In genomic region chr12:627285-627684, GRCh38 we compare ENCODE assay signal across 17 cellular contexts. TPM values are rescaled to one million over a fixed set of nuclear protein-coding genes. Genes with fewer than 3 reads are reported as not detected.
DNase-seq lines count a peak whose midpoint lies in the region; ATAC-seq and TF ChIP-seq lines count a peak whose summit lies in the region.
"Had no signal": no experiment of that assay in that cellular context is flagged by ENCODE, and none has a peak within 500 bp of the region (broad histone marks: within the 10 kb centered on the region; RNA-seq: fewer than 3 reads in every experiment).

No MANE protein-coding gene starts in this region.

- no peak for ATAC-seq in right cardiac atrium
- ATAC-seq in Right ventricle myocardium superior (ENCODE audit: poor library complexity) = no peak
- no peak for ATAC-seq in natural killer cell treated with Interleukin-12 subunit alpha and Interleukin-12 subunit beta and Interleukin-15 and Interleukin-18, amount 100 ng/mL, for 72 hours

- WGBS in right cardiac atrium = 93% methylated on average over 4 of the region's 4 CpGs

- no peaks in the 10 kb centered on the region for H3K9me3 Mint-ChIP-seq in natural killer cell treated with Interleukin-12 subunit alpha and Interleukin-12 subunit beta and Interleukin-15 and Interleukin-18, amount 100 ng/mL, for 72 hours

- H3K4me3 Mint-ChIP-seq in natural killer cell treated with Interleukin-12 subunit alpha and Interleukin-12 subunit beta and Interleukin-15 and Interleukin-18, amount 100 ng/mL, for 72 hours = no peak overlapping the region

- H3K36me3 ChIP-seq in OCI-LY3 (replicated peaks; ENCODE audit: low read depth, low read length) (no peaks in the 10 kb centered on the region), neutrophil (peaks cover 6% of the 10 kb centered on the region)
- H3K36me3 ChIP-seq: HAP-1, Peyer's patch had no signal

- H4K20me1 ChIP-seq in OCI-LY3 (ENCODE audit: insufficient read depth, low read length) = no peaks in the 10 kb centered on the region

- H3K4me1 Mint-ChIP-seq in natural killer cell treated with Interleukin-12 subunit alpha and Interleukin-12 subunit beta and Interleukin-15 and Interleukin-18, amount 100 ng/mL, for 72 hours (ENCODE audit: low read depth in 2 of 2) = peaks cover 36 to 56% of the 10 kb centered on the region in 2 donors

- no peak overlapping the region for H3K9ac ChIP-seq in OCI-LY3 (ENCODE audit: low read length)
- H3K9ac ChIP-seq: GM23248 had no signal

- H3K27me3 Mint-ChIP-seq in natural killer cell treated with Interleukin-12 subunit alpha and Interleukin-12 subunit beta and Interleukin-15 and Interleukin-18, amount 100 ng/mL, for 72 hours = no peaks in the 10 kb centered on the region

- DNase-seq in right cardiac atrium (no peak), Right ventricle myocardium superior (no peak), iPS-NIHi7 (ENCODE audit: extremely low spot score) (no peak)
- DNase-seq in natural killer cell treated with Interleukin-12 subunit alpha and Interleukin-12 subunit beta and Interleukin-15 and Interleukin-18, amount 100 ng/mL, for 72 hours (ENCODE audit: low spot score) = no peak
- no peak for DNase-seq in effector CD8-positive, alpha-beta T cell (lab: John Stamatoyannopoulos, UW)
- DNase-seq: DND-41, GM23248, NCI-H1417 treated with DMSO at 0.1 percent for 48 hours, NCI-H187 treated with DMSO at 0.1 percent for 48 hours, NCI-H2227 treated with DMSO at 0.1 percent for 48 hours, NCI-H510A treated with DMSO at 0.1 percent for 48 hours, NCI-H82, Peyer's patch had no signal

- intact Hi-C loops in right cardiac atrium (cut with DNase I) (no loop called here), Right ventricle myocardium superior (cut with DNase I) (no loop called here)

- H2AFZ ChIP-seq in OCI-LY3 (ENCODE audit: low read depth, low read length) = no peak overlapping the region
- H2AFZ ChIP-seq: GM23248 had no signal

- H3K36me3 Mint-ChIP-seq in natural killer cell treated with Interleukin-12 subunit alpha and Interleukin-12 subunit beta and Interleukin-15 and Interleukin-18, amount 100 ng/mL, for 72 hours = no peaks in the 10 kb centered on the region

- H3K4me1 ChIP-seq in right cardiac atrium (ENCODE audit: control insufficient read depth, insufficient read depth, low read length) = peaks cover 24% of the 10 kb centered on the region
- H3K4me1 ChIP-seq in OCI-LY3 (ENCODE audit: low read length) = peaks cover 40% of the 10 kb centered on the region
- peaks cover 70 to 80% of the 10 kb centered on the region in 2 experiments for H3K4me1 ChIP-seq in neutrophil (ENCODE audit: control insufficient read depth in 1 of 2, insufficient read depth in 1 of 2, low read depth in 1 of 2, low read length in 1 of 2)

- H3K4me2 ChIP-seq in OCI-LY3 (ENCODE audit: low read length) = peak overlapping the region; percentile 32

- H3K27ac Mint-ChIP-seq in natural killer cell treated with Interleukin-12 subunit alpha and Interleukin-12 subunit beta and Interleukin-15 and Interleukin-18, amount 100 ng/mL, for 72 hours = peak overlapping the region in 1 of 2 donors; percentile 49

- H3K27ac ChIP-seq in right cardiac atrium (ENCODE audit: low read length) (peak overlapping the region; percentile 77), OCI-LY3 (ENCODE audit: low read length) (no peak overlapping the region), neutrophil (peak overlapping the region; percentile 65)
- H3K27ac ChIP-seq: C4-2B, GM23248, Peyer's patch had no signal

- H3K27me3 ChIP-seq in right cardiac atrium (ENCODE audit: control insufficient read depth, insufficient read depth) = no peaks in the 10 kb centered on the region
- H3K27me3 ChIP-seq in OCI-LY3 (ENCODE audit: low read depth, low read length) = no peaks in the 10 kb centered on the region
- no peaks in the 10 kb centered on the region for H3K27me3 ChIP-seq in neutrophil
- H3K27me3 ChIP-seq: Peyer's patch had no signal

- no peaks in the 10 kb centered on the region for H3K9me3 ChIP-seq in right cardiac atrium (ENCODE audit: control insufficient read depth, low read length)
- H3K9me3 ChIP-seq in OCI-LY3 (ENCODE audit: insufficient read depth, low read length) = no peaks in the 10 kb centered on the region
- H3K9me3 ChIP-seq in neutrophil = no peaks in the 10 kb centered on the region
- H3K9me3 ChIP-seq: HAP-1, Peyer's patch had no signal

- TF ChIP-seq CTCF in OCI-LY3 (IDR thresholded peaks at IDR 0.05; ENCODE audit: low read depth, low read length) (no peak), neutrophil (IDR thresholded peaks at IDR 0.05) (no peak)

- H3K4me3 ChIP-seq in right cardiac atrium (ENCODE audit: low read length) (no peak overlapping the region), OCI-LY3 (ENCODE audit: low read length) (no peak overlapping the region), neutrophil (ENCODE audit: low read depth in 1 of 2, low read length in 1 of 2) (no peak overlapping the region)
- H3K4me3 ChIP-seq: GM23248, HAP-1, Peyer's patch had no signal

- H3K79me2 ChIP-seq in OCI-LY3 (ENCODE audit: low read length) = no peaks in the 10 kb centered on the region

RNA-seq across cellular contexts. Expression of gene NINJ2, which starts 36.0 kb away (rescaled TPM):
- total RNA-seq in right cardiac atrium = 1 to 10 TPM; 3.6 to 7.4 (median 5.5) TPM
- polyA plus RNA-seq in right cardiac atrium = 5.9 TPM
- total RNA-seq in Right ventricle myocardium superior = 12.6 TPM
- total RNA-seq in natural killer cell treated with Interleukin-12 subunit alpha and Interleukin-12 subunit beta and Interleukin-15 and Interleukin-18, amount 100 ng/mL, for 72 hours = 10 to 100 TPM in 1 of 2 donors, 1 to 10 TPM in 1; 8.6 to 15.3 TPM
